In the genomic region with DNA sequence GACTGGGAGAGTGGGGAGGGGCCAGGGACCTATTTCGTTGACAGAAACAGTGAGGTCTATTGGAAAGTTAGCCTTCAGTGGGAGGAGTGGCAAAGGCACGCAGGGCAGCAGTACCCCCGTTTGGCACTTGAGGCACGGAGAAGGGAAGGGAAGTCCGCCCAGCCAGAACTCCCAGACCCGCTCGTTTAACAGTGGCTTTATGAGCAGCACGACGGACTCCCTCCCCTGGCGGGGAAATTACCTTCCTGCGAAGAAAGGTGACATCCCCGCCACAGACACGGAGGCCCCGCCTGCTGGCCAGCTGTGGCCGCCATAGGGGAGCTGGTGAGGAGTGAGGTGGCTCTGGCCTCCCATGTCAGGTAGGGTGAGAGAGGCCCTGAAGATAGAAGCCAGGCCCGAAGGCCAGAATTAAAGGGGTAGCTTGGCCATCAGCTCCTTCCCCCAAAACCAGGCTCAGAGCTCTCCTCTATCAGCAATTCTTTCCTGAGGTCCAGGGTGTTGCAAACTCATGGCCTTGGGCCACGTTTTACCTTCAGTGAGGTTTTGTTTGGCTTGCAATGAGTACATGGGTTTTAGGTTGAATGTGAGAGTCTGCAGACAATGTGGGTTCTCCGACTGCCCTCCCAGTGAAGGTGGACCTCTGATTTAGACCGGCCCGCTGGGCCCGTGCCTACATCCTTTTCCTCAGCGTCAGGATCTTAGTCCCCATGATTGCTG, we compare ENCODE assay signal across 1 cellular context.
TF ChIP-seq lines count a peak whose summit lies in the region.

No MANE protein-coding gene starts in this region.

TF ChIP-seq in HepG2, 621 proteins besides CTCF, POLR2A, EP300 and RAD21 (continued from another document and continues in another):
- TF ChIP-seq, protein P1, sequence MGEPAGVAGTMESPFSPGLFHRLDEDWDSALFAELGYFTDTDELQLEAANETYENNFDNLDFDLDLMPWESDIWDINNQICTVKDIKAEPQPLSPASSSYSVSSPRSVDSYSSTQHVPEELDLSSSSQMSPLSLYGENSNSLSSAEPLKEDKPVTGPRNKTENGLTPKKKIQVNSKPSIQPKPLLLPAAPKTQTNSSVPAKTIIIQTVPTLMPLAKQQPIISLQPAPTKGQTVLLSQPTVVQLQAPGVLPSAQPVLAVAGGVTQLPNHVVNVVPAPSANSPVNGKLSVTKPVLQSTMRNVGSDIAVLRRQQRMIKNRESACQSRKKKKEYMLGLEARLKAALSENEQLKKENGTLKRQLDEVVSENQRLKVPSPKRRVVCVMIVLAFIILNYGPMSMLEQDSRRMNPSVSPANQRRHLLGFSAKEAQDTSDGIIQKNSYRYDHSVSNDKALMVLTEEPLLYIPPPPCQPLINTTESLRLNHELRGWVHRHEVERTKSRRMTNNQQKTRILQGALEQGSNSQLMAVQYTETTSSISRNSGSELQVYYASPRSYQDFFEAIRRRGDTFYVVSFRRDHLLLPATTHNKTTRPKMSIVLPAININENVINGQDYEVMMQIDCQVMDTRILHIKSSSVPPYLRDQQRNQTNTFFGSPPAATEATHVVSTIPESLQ (CRISPR knock-in tag; conservative IDR thresholded peaks at IDR 0.05) = no peak
- no peak for TF ChIP-seq ZNF589 (CRISPR knock-in tag; conservative IDR thresholded peaks at IDR 0.05)
- TF ChIP-seq SP140L (CRISPR knock-in tag; IDR thresholded peaks at IDR 0.05; ENCODE audit: borderline replicate concordance) = no peak
- TF ChIP-seq, protein P2, sequence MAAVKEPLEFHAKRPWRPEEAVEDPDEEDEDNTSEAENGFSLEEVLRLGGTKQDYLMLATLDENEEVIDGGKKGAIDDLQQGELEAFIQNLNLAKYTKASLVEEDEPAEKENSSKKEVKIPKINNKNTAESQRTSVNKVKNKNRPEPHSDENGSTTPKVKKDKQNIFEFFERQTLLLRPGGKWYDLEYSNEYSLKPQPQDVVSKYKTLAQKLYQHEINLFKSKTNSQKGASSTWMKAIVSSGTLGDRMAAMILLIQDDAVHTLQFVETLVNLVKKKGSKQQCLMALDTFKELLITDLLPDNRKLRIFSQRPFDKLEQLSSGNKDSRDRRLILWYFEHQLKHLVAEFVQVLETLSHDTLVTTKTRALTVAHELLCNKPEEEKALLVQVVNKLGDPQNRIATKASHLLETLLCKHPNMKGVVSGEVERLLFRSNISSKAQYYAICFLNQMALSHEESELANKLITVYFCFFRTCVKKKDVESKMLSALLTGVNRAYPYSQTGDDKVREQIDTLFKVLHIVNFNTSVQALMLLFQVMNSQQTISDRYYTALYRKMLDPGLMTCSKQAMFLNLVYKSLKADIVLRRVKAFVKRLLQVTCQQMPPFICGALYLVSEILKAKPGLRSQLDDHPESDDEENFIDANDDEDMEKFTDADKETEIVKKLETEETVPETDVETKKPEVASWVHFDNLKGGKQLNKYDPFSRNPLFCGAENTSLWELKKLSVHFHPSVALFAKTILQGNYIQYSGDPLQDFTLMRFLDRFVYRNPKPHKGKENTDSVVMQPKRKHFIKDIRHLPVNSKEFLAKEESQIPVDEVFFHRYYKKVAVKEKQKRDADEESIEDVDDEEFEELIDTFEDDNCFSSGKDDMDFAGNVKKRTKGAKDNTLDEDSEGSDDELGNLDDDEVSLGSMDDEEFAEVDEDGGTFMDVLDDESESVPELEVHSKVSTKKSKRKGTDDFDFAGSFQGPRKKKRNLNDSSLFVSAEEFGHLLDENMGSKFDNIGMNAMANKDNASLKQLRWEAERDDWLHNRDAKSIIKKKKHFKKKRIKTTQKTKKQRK (IDR thresholded peaks at IDR 0.05; ENCODE audit: low read length) = no peak
- TF ChIP-seq, protein P3, sequence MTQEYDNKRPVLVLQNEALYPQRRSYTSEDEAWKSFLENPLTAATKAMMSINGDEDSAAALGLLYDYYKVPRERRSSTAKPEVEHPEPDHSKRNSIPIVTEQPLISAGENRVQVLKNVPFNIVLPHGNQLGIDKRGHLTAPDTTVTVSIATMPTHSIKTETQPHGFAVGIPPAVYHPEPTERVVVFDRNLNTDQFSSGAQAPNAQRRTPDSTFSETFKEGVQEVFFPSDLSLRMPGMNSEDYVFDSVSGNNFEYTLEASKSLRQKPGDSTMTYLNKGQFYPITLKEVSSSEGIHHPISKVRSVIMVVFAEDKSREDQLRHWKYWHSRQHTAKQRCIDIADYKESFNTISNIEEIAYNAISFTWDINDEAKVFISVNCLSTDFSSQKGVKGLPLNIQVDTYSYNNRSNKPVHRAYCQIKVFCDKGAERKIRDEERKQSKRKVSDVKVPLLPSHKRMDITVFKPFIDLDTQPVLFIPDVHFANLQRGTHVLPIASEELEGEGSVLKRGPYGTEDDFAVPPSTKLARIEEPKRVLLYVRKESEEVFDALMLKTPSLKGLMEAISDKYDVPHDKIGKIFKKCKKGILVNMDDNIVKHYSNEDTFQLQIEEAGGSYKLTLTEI (CRISPR knock-in tag; conservative IDR thresholded peaks at IDR 0.05) = no peak
- TF ChIP-seq, protein P4, sequence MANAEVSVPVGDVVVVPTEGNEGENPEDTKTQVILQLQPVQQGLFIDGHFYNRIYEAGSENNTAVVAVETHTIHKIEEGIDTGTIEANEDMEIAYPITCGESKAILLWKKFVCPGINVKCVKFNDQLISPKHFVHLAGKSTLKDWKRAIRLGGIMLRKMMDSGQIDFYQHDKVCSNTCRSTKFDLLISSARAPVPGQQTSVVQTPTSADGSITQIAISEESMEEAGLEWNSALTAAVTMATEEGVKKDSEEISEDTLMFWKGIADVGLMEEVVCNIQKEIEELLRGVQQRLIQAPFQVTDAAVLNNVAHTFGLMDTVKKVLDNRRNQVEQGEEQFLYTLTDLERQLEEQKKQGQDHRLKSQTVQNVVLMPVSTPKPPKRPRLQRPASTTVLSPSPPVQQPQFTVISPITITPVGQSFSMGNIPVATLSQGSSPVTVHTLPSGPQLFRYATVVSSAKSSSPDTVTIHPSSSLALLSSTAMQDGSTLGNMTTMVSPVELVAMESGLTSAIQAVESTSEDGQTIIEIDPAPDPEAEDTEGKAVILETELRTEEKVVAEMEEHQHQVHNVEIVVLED (CRISPR knock-in tag; IDR thresholded peaks at IDR 0.05; ENCODE audit: borderline replicate concordance) = peak; percentile 39; the same call in 1 of the 2 replicates
- no peak for TF ChIP-seq ZMAT3 (CRISPR knock-in tag; conservative IDR thresholded peaks at IDR 0.05)
- no peak for TF ChIP-seq NR2F6 (IDR thresholded peaks at IDR 0.05)
- no peak for TF ChIP-seq NR2F6 (CRISPR knock-in tag; IDR thresholded peaks at IDR 0.05)
- no peak for TF ChIP-seq ZFP36L1 (CRISPR knock-in tag; IDR thresholded peaks at IDR 0.05)
- TF ChIP-seq PRMT3 (CRISPR knock-in tag; IDR thresholded peaks at IDR 0.05; ENCODE audit: borderline replicate concordance, low read depth) = no peak
- TF ChIP-seq, protein P5, sequence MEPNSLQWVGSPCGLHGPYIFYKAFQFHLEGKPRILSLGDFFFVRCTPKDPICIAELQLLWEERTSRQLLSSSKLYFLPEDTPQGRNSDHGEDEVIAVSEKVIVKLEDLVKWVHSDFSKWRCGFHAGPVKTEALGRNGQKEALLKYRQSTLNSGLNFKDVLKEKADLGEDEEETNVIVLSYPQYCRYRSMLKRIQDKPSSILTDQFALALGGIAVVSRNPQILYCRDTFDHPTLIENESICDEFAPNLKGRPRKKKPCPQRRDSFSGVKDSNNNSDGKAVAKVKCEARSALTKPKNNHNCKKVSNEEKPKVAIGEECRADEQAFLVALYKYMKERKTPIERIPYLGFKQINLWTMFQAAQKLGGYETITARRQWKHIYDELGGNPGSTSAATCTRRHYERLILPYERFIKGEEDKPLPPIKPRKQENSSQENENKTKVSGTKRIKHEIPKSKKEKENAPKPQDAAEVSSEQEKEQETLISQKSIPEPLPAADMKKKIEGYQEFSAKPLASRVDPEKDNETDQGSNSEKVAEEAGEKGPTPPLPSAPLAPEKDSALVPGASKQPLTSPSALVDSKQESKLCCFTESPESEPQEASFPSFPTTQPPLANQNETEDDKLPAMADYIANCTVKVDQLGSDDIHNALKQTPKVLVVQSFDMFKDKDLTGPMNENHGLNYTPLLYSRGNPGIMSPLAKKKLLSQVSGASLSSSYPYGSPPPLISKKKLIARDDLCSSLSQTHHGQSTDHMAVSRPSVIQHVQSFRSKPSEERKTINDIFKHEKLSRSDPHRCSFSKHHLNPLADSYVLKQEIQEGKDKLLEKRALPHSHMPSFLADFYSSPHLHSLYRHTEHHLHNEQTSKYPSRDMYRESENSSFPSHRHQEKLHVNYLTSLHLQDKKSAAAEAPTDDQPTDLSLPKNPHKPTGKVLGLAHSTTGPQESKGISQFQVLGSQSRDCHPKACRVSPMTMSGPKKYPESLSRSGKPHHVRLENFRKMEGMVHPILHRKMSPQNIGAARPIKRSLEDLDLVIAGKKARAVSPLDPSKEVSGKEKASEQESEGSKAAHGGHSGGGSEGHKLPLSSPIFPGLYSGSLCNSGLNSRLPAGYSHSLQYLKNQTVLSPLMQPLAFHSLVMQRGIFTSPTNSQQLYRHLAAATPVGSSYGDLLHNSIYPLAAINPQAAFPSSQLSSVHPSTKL (CRISPR knock-in tag; IDR thresholded peaks at IDR 0.05) = peak; percentile 42; the same call in 1 of the 2 replicates
- TF ChIP-seq, protein P6, sequence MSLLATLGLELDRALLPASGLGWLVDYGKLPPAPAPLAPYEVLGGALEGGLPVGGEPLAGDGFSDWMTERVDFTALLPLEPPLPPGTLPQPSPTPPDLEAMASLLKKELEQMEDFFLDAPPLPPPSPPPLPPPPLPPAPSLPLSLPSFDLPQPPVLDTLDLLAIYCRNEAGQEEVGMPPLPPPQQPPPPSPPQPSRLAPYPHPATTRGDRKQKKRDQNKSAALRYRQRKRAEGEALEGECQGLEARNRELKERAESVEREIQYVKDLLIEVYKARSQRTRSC (CRISPR knock-in tag; IDR thresholded peaks at IDR 0.05; ENCODE audit: low read depth) = no peak
- no peak for TF ChIP-seq TCF12 (IDR thresholded peaks at IDR 0.05)
- TF ChIP-seq TCF12 (CRISPR knock-in tag; IDR thresholded peaks at IDR 0.05) = no peak
- TF ChIP-seq, protein P7, sequence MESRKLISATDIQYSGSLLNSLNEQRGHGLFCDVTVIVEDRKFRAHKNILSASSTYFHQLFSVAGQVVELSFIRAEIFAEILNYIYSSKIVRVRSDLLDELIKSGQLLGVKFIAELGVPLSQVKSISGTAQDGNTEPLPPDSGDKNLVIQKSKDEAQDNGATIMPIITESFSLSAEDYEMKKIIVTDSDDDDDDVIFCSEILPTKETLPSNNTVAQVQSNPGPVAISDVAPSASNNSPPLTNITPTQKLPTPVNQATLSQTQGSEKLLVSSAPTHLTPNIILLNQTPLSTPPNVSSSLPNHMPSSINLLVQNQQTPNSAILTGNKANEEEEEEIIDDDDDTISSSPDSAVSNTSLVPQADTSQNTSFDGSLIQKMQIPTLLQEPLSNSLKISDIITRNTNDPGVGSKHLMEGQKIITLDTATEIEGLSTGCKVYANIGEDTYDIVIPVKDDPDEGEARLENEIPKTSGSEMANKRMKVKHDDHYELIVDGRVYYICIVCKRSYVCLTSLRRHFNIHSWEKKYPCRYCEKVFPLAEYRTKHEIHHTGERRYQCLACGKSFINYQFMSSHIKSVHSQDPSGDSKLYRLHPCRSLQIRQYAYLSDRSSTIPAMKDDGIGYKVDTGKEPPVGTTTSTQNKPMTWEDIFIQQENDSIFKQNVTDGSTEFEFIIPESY (CRISPR knock-in tag; IDR thresholded peaks at IDR 0.05) = peak; percentile 76
- TF ChIP-seq, protein P8, sequence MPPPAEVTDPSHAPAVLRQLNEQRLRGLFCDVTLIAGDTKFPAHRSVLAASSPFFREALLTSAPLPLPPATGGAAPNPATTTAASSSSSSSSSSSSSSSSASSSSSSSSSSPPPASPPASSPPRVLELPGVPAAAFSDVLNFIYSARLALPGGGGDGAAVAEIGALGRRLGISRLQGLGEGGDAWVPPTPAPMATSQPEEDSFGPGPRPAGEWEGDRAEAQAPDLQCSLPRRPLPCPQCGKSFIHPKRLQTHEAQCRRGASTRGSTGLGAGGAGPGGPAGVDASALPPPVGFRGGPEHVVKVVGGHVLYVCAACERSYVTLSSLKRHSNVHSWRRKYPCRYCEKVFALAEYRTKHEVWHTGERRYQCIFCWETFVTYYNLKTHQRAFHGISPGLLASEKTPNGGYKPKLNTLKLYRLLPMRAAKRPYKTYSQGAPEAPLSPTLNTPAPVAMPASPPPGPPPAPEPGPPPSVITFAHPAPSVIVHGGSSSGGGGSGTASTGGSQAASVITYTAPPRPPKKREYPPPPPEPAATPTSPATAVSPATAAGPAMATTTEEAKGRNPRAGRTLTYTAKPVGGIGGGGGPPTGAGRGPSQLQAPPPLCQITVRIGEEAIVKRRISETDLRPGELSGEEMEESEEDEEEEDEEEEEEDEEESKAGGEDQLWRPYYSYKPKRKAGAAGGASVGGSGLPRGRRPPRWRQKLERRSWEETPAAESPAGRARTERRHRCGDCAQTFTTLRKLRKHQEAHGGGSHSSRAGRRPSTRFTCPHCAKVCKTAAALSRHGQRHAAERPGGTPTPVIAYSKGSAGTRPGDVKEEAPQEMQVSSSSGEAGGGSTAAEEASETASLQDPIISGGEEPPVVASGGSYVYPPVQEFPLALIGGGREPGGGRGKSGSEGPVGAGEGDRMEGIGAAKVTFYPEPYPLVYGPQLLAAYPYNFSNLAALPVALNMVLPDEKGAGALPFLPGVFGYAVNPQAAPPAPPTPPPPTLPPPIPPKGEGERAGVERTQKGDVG (CRISPR knock-in tag; IDR thresholded peaks at IDR 0.05; ENCODE audit: borderline replicate concordance) = 0 out of 2 replicates have a peak, but pooled peaks have one; percentile 17
- TF ChIP-seq ZNF773 (CRISPR knock-in tag; IDR thresholded peaks at IDR 0.05; ENCODE audit: borderline replicate concordance) = no peak
- TF ChIP-seq BRCA1 (CRISPR knock-in tag; IDR thresholded peaks at IDR 0.05) = no peak
- TF ChIP-seq GTF2F1 (IDR thresholded peaks at IDR 0.05; ENCODE audit: low read length) = no peak
- TF ChIP-seq FOSL1 (CRISPR knock-in tag; IDR thresholded peaks at IDR 0.05; ENCODE audit: borderline replicate concordance) = no peak
- TF ChIP-seq, protein P9, sequence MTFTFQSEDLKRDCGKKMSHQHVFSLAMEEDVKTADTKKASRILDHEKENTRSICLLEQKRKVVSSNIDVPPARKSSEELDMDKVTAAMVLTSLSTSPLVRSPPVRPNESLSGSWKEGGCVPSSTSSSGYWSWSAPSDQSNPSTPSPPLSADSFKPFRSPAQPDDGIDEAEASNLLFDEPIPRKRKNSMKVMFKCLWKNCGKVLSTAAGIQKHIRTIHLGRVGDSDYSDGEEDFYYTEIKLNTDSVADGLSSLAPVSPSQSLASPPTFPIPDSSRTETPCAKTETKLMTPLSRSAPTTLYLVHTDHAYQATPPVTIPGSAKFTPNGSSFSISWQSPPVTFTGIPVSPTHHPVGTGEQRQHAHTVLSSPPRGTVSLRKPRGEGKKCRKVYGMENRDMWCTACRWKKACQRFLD (CRISPR knock-in tag; IDR thresholded peaks at IDR 0.05; ENCODE audit: borderline replicate concordance) = 0 out of 2 replicates have a peak, but pooled peaks have one; percentile 43
- no peak; the same call in 1 of the 2 replicates for TF ChIP-seq ZNF598 (CRISPR knock-in tag; IDR thresholded peaks at IDR 0.05; ENCODE audit: borderline replicate concordance)
- TF ChIP-seq, protein P10, sequence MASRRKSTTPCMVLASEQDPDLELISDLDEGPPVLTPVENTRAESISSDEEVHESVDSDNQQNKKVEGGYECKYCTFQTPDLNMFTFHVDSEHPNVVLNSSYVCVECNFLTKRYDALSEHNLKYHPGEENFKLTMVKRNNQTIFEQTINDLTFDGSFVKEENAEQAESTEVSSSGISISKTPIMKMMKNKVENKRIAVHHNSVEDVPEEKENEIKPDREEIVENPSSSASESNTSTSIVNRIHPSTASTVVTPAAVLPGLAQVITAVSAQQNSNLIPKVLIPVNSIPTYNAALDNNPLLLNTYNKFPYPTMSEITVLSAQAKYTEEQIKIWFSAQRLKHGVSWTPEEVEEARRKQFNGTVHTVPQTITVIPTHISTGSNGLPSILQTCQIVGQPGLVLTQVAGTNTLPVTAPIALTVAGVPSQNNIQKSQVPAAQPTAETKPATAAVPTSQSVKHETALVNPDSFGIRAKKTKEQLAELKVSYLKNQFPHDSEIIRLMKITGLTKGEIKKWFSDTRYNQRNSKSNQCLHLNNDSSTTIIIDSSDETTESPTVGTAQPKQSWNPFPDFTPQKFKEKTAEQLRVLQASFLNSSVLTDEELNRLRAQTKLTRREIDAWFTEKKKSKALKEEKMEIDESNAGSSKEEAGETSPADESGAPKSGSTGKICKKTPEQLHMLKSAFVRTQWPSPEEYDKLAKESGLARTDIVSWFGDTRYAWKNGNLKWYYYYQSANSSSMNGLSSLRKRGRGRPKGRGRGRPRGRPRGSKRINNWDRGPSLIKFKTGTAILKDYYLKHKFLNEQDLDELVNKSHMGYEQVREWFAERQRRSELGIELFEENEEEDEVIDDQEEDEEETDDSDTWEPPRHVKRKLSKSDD (CRISPR knock-in tag; IDR thresholded peaks at IDR 0.05; ENCODE audit: low read depth) = no peak
